In the genomic region with DNA sequence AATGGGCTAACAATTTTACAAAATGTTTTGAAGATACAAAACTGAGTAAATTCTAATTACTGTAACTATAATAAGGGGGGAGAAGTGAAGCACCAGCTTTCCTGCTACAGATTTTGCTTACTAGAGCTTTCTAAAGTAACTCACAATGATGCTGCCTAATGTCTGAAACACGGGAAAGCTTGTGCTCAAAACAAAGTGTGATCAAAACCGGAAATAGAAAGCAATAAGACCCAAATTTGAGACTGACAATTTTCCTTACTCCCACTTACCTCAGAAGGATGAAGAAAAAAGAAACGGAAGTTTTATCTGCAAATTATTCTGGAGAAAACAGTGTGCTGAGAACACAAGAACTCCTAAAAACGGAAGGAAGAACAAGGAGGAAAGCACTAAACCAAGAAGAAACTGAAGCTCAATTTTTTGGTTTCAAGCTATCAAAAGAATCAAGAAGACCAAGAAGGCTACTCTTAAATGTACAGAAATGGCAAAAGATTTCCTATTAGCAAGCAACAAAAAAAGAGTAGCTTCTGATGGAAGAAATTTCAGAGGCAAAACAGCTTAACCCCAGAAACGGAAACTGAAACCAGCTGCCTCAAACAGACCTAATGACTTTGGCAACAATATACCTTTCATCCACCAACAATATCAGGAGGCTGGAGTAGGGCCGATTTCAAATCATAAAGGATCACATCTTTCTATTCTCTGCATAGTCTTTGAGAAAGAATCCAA, we compare ENCODE assay signal across 8 cellular contexts. TPM values are rescaled to one million over a fixed set of nuclear protein-coding genes. Genes with fewer than 3 reads are reported as not detected.
A peak's percentile ranks its signal among the peaks of the same experiment; 100 is the strongest.
DNase-seq lines count a peak whose midpoint lies in the region; ATAC-seq and TF ChIP-seq lines count a peak whose summit lies in the region.

No MANE protein-coding gene starts in this region.

- intact Hi-C loops in CD14-positive monocyte (cut with micrococcal nuclease): no loop called here
- intact Hi-C loops in MCF 10A (cut with micrococcal nuclease): loop anchor here (2.0 kb wide), 1 partner anchor 56 kb away; a partner anchor contains a TSS
- intact Hi-C loops in uterus (cut with DNase I; ENCODE audit: low total_unique reads): no loop called here

- H3K27me3 Mint-ChIP-seq in CD14-positive monocyte (ENCODE audit: low read depth in 3 of 3) (no peaks in the 10 kb centered on the region), MCF 10A (ENCODE audit: insufficient read depth, unreplicated experiment) (no peaks in the 10 kb centered on the region)

- ATAC-seq in GM18867 (IDR thresholded peaks at IDR 0.05; ENCODE audit: unreplicated experiment): peak; percentile 60

- no peak for DNase-seq in CD14-positive monocyte (ENCODE audit: low spot score)
- peak; percentile 11 for DNase-seq in NCI-H146 treated with DMSO at 0.1 percent for 48 hours (lab: John Stamatoyannopoulos, UW; ENCODE audit: unreplicated experiment)
- peak; percentile 54 for DNase-seq in MCF 10A (ENCODE audit: unreplicated experiment)
- DNase-seq in uterus: no peak
- DNase-seq in COLO668 (lab: John Stamatoyannopoulos, UW; ENCODE audit: unreplicated experiment): no peak
- no peak for DNase-seq in iPS-NIHi7 (ENCODE audit: extremely low spot score)

- TF ChIP-seq CTCF in CD14-positive monocyte (IDR thresholded peaks at IDR 0.05) (no peak), MCF 10A (IDR thresholded peaks at IDR 0.05; ENCODE audit: unreplicated experiment) (no peak), liver (IDR thresholded peaks at IDR 0.05; ENCODE audit: low read depth, low read length, missing input control) (no peak), uterus (IDR thresholded peaks at IDR 0.05) (no peak)

- H3K36me3 ChIP-seq in liver (ENCODE audit: control insufficient read depth in 4 of 4, insufficient read depth in 3 of 4, low read depth in 1 of 4, low read length in 3 of 4) (no peaks in the 10 kb centered on the region), uterus (no peaks in the 10 kb centered on the region)

- H3K4me1 Mint-ChIP-seq in CD14-positive monocyte: peaks cover 26% of the 10 kb centered on the region
- peaks cover 39% of the 10 kb centered on the region for H3K4me1 Mint-ChIP-seq in MCF 10A (ENCODE audit: insufficient read depth, unreplicated experiment)

- H3K27ac Mint-ChIP-seq in CD14-positive monocyte: peak overlapping the region; percentile 53 to 86 (median 71)
- peak overlapping the region; percentile 94 for H3K27ac Mint-ChIP-seq in MCF 10A (ENCODE audit: low read depth, unreplicated experiment)

- H3K4me3 Mint-ChIP-seq in CD14-positive monocyte: peak overlapping the region; percentile 65 to 88
- H3K4me3 Mint-ChIP-seq in MCF 10A (ENCODE audit: unreplicated experiment): peak overlapping the region; percentile 76

- H3K36me3 Mint-ChIP-seq in CD14-positive monocyte (peaks cover 2 to 9% of the 10 kb centered on the region in 2 donors), MCF 10A (ENCODE audit: insufficient read depth, unreplicated experiment) (no peaks in the 10 kb centered on the region)

- no TSS peak for BruUV-seq in MCF 10A (replicated peaks; lab: Mats Ljungman, UMichigan)

- H3K9me3 Mint-ChIP-seq in CD14-positive monocyte (no peaks in the 10 kb centered on the region), MCF 10A (ENCODE audit: unreplicated experiment) (no peaks in the 10 kb centered on the region)

- H3K9ac ChIP-seq in liver (ENCODE audit: low read depth in 1 of 2, low read length in 2 of 2): peak overlapping the region; percentile 75 to 96

- H3K4me3 ChIP-seq in liver (ENCODE audit: low read depth in 1 of 3, low read length in 3 of 3) (peak overlapping the region; percentile 52 to 62 (median 53)), uterus (peak overlapping the region; percentile 14 to 30)

- no peaks in the 10 kb centered on the region for H3K27me3 ChIP-seq in liver (ENCODE audit: control insufficient read depth in 4 of 4, insufficient read depth in 4 of 4, low read length in 3 of 4)
- H3K27me3 ChIP-seq in uterus: no peaks in the 10 kb centered on the region

- H3K4me1 ChIP-seq in liver (ENCODE audit: control insufficient read depth in 4 of 4, insufficient read depth in 4 of 4, low read length in 3 of 4) (peaks cover 6 to 13% (median 8%) of the 10 kb centered on the region in 4 donors), uterus (peaks cover 5 to 8% of the 10 kb centered on the region in 2 donors)

- CTCF ChIA-PET in MCF 10A (lab: Yijun Ruan, JAX): interaction anchor here (0.6 to 3.4 kb wide), 8 partner anchors 10 to 172 kb away, joined by 3 to 21 read pairs (median 4); a partner anchor contains a TSS

- H3K27ac ChIP-seq in liver (ENCODE audit: low read depth in 1 of 2, low read length in 2 of 2) (peak overlapping the region; percentile 79 to 86), uterus (peak overlapping the region; percentile 74 to 84)

- TF ChIP-seq POLR2A in uterus (IDR thresholded peaks at IDR 0.05): no peak

- H3K9me3 ChIP-seq in liver (ENCODE audit: control insufficient read depth in 4 of 4, low read length in 3 of 4) (no peaks in the 10 kb centered on the region), uterus (no peaks in the 10 kb centered on the region)

- POLR2A ChIA-PET in MCF 10A (lab: Yijun Ruan, JAX): interaction anchor here (0.6 to 9.6 kb wide), 16 partner anchors 8 to 1229 kb away, joined by 3 to 108 read pairs (median 4); a partner anchor contains a TSS

- no peak for TF ChIP-seq RAD21 in liver (IDR thresholded peaks at IDR 0.05)

- under 1% methylated on average over 6 of the region's 6 CpGs for WGBS in liver

TF ChIP-seq in liver, 16 proteins besides CTCF, POLR2A, EP300 and RAD21:
- TF ChIP-seq HNF4G (IDR thresholded peaks at IDR 0.05): no peak
- peak in 1 of 2 donors; percentile 19 for TF ChIP-seq GABPA (IDR thresholded peaks at IDR 0.05 in 1 of 2, conservative IDR thresholded peaks at IDR 0.05 in 1 of 2)

RNA-seq across cellular contexts. Expression of a gene that starts 33.4 kb away (rescaled TPM):
- polyA plus RNA-seq in CD14-positive monocyte (1 to 10 TPM; 2.1 to 3.8 TPM), liver (10 to 100 TPM in 1 of 2 donors, 1 to 10 TPM in 1; 3.7 to 10.2 TPM)
- total RNA-seq in MCF 10A (2022) (19.6 and 28.5 TPM in 2 replicates), liver (10 to 100 TPM; 19.9 to 25.7 TPM), uterus (10 to 100 TPM; 22.6 to 55.3 (median 41.4) TPM)

RNA-seq across cellular contexts. Expression of a gene that starts 56.6 kb away (rescaled TPM):
- polyA plus RNA-seq in CD14-positive monocyte (1 to 10 TPM; 2.1 to 4.4 TPM), liver (1 to 10 TPM; 2.5 to 2.8 TPM)
- total RNA-seq in MCF 10A (2022) (6.8 and 8.5 TPM in 2 replicates), liver (1 to 10 TPM; 3.8 to 5.9 TPM), uterus (1 to 10 TPM in 3 of 4 donors, under 1 TPM in 1; 0.77 to 5.0 (median 2.8) TPM)

RNA-seq across cellular contexts. Expression of a gene that starts 56.9 kb away (rescaled TPM):
- polyA plus RNA-seq in CD14-positive monocyte: 10 to 100 TPM; 51.2 to 55.5 TPM
- 75.1 and 91.7 TPM in 2 replicates for total RNA-seq in MCF 10A (2022)
- total RNA-seq in liver: 10 to 100 TPM; 44.6 to 49.9 TPM
- 10 to 100 TPM; 36.3 to 37.7 TPM for polyA plus RNA-seq in liver
- 100 to 1,000 TPM in 1 of 4 donors, 10 to 100 TPM in 3; 51.8 to 102 (median 68.3) TPM for total RNA-seq in uterus

Comparison
In these comparisons a context has a peak if more than half of its experiments do, and no peak if none do; other contexts are left out.
1. DNase-seq: peak in NCI-H146 treated with DMSO at 0.1 percent for 48 hours (single experiment) and MCF 10A (single experiment); none in CD14-positive monocyte (single experiment), uterus (0 of 2), COLO668 (single experiment) and iPS-NIHi7 (single experiment).